In the genomic region with DNA sequence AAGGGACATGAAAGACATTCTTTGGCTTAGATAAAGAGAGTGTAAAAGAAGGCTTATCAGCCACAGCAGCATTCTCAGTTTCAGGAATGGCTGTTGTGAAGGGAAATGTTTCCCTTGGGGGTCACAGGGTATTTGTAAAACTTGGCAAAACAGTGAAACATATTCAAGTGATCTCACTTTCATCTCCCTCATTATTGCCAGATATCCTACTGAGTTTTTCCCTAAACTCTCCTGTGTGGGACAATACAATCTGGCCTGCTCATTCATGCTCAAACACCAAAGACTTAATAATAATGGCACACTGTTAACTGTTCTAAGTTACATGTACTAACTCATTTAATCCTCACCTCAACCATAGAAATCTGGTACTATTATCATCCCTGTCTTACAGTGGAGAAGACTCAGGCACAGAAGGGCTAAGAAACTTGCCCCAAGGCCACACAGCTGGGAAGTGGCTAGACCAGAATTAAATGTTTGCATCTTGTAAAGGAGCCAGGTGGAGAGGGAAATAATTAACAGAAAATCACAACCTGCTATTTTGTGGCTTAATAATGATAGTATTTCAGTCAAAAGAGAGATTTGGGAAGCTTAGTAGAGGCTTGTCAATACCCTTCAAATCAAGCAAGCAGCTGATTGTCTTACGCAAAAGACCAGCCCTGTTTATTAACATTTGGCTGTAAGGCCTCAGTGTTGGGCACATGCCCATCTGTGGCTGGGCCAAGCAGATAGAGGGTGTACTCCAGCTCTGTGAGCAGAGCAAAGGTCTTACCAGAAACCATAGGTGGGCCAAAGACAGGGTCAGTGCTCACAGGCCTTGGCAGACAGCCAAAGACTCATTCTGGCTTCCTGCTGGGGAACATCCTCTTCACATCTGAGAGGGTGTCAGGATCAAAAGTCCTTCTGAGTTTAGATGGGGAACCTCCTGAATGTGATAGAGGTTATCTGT, we compare ENCODE assay signal across 1 cellular context.
TF ChIP-seq lines count a peak whose summit lies in the region.

No MANE protein-coding gene starts in this region.

TF ChIP-seq in HEK293, 187 proteins besides CTCF, POLR2A, EP300 and RAD21:
- TF ChIP-seq, protein P1, sequence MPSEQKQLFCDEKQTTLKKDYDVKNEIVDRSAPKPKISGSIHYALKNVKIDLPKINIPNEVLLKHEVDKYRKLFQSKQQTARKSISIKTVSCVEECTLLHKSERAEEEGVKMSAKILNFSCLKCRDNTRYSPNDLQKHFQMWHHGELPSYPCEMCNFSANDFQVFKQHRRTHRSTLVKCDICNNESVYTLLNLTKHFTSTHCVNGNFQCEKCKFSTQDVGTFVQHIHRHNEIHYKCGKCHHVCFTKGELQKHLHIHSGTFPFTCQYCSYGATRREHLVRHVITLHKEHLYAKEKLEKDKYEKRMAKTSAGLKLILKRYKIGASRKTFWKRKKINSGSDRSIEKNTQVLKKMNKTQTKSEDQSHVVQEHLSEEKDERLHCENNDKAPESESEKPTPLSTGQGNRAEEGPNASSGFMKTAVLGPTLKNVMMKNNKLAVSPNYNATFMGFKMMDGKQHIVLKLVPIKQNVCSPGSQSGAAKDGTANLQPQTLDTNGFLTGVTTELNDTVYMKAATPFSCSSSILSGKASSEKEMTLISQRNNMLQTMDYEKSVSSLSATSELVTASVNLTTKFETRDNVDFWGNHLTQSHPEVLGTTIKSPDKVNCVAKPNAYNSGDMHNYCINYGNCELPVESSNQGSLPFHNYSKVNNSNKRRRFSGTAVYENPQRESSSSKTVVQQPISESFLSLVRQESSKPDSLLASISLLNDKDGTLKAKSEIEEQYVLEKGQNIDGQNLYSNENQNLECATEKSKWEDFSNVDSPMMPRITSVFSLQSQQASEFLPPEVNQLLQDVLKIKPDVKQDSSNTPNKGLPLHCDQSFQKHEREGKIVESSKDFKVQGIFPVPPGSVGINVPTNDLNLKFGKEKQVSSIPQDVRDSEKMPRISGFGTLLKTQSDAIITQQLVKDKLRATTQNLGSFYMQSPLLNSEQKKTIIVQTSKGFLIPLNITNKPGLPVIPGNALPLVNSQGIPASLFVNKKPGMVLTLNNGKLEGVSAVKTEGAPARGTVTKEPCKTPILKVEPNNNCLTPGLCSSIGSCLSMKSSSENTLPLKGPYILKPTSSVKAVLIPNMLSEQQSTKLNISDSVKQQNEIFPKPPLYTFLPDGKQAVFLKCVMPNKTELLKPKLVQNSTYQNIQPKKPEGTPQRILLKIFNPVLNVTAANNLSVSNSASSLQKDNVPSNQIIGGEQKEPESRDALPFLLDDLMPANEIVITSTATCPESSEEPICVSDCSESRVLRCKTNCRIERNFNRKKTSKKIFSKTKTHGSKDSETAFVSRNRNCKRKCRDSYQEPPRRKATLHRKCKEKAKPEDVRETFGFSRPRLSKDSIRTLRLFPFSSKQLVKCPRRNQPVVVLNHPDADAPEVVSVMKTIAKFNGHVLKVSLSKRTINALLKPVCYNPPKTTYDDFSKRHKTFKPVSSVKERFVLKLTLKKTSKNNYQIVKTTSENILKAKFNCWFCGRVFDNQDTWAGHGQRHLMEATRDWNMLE (tag by site-specific recombination; conservative IDR thresholded peaks at IDR 0.05; ENCODE audit: low read depth) = 0 out of 2 replicates have a peak, but pooled peaks have one; percentile 13
- TF ChIP-seq, protein P2, sequence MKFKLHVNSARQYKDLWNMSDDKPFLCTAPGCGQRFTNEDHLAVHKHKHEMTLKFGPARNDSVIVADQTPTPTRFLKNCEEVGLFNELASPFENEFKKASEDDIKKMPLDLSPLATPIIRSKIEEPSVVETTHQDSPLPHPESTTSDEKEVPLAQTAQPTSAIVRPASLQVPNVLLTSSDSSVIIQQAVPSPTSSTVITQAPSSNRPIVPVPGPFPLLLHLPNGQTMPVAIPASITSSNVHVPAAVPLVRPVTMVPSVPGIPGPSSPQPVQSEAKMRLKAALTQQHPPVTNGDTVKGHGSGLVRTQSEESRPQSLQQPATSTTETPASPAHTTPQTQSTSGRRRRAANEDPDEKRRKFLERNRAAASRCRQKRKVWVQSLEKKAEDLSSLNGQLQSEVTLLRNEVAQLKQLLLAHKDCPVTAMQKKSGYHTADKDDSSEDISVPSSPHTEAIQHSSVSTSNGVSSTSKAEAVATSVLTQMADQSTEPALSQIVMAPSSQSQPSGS (tag by site-specific recombination; IDR thresholded peaks at IDR 0.05; ENCODE audit: low read depth) = 0 out of 2 replicates have a peak, but pooled peaks have one; percentile 3
- TF ChIP-seq, protein P3, sequence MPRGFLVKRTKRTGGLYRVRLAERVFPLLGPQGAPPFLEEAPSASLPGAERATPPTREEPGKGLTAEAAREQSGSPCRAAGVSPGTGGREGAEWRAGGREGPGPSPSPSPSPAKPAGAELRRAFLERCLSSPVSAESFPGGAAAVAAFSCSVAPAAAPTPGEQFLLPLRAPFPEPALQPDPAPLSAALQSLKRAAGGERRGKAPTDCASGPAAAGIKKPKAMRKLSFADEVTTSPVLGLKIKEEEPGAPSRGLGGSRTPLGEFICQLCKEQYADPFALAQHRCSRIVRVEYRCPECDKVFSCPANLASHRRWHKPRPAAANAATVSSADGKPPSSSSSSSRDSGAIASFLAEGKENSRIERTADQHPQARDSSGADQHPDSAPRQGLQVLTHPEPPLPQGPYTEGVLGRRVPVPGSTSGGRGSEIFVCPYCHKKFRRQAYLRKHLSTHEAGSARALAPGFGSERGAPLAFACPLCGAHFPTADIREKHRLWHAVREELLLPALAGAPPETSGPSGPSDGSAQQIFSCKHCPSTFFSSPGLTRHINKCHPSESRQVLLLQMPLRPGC (tag by site-specific recombination; IDR thresholded peaks at IDR 0.05) = peak; percentile 41; the same call in 1 of the 2 replicates
- 0 out of 2 replicates have a peak, but pooled peaks have one; percentile 19 for TF ChIP-seq ZEB2 (tag by site-specific recombination; IDR thresholded peaks at IDR 0.05)
- no peak for TF ChIP-seq ZNF16 (tag by site-specific recombination; IDR thresholded peaks at IDR 0.05; ENCODE audit: low read depth)
- peak; percentile 49; the same call in 1 of the 2 replicates for TF ChIP-seq ZNF24 (tag by site-specific recombination; IDR thresholded peaks at IDR 0.05)
- TF ChIP-seq ZNF501 (tag by site-specific recombination; IDR thresholded peaks at IDR 0.05) = no peak
- TF ChIP-seq, protein P4, sequence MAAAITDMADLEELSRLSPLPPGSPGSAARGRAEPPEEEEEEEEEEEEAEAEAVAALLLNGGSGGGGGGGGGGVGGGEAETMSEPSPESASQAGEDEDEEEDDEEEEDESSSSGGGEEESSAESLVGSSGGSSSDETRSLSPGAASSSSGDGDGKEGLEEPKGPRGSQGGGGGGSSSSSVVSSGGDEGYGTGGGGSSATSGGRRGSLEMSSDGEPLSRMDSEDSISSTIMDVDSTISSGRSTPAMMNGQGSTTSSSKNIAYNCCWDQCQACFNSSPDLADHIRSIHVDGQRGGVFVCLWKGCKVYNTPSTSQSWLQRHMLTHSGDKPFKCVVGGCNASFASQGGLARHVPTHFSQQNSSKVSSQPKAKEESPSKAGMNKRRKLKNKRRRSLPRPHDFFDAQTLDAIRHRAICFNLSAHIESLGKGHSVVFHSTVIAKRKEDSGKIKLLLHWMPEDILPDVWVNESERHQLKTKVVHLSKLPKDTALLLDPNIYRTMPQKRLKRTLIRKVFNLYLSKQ (tag by site-specific recombination; IDR thresholded peaks at IDR 0.05; ENCODE audit: borderline replicate concordance) = no peak
- TF ChIP-seq TCF7L2 (IDR thresholded peaks at IDR 0.05; ENCODE audit: borderline replicate concordance, low read depth, low read length) = peak; percentile 96
- peak; percentile 35; the same call in 1 of the 2 replicates for TF ChIP-seq KLF8 (tag by site-specific recombination; IDR thresholded peaks at IDR 0.05)
- peak; percentile 31; the same call in 1 of the 2 replicates for TF ChIP-seq ZNF10 (tag by site-specific recombination; IDR thresholded peaks at IDR 0.05)
- peak; percentile 46; the same call in 1 of the 2 replicates for TF ChIP-seq ZNF121 (tag by site-specific recombination; IDR thresholded peaks at IDR 0.05)
- TF ChIP-seq ZNF48 (tag by site-specific recombination; IDR thresholded peaks at IDR 0.05) = no peak
- peak; percentile 85 for TF ChIP-seq SP7 (tag by site-specific recombination; IDR thresholded peaks at IDR 0.05)
- TF ChIP-seq, protein P5, sequence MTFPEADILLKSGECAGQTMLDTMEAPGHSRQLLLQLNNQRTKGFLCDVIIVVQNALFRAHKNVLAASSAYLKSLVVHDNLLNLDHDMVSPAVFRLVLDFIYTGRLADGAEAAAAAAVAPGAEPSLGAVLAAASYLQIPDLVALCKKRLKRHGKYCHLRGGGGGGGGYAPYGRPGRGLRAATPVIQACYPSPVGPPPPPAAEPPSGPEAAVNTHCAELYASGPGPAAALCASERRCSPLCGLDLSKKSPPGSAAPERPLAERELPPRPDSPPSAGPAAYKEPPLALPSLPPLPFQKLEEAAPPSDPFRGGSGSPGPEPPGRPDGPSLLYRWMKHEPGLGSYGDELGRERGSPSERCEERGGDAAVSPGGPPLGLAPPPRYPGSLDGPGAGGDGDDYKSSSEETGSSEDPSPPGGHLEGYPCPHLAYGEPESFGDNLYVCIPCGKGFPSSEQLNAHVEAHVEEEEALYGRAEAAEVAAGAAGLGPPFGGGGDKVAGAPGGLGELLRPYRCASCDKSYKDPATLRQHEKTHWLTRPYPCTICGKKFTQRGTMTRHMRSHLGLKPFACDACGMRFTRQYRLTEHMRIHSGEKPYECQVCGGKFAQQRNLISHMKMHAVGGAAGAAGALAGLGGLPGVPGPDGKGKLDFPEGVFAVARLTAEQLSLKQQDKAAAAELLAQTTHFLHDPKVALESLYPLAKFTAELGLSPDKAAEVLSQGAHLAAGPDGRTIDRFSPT (tag by site-specific recombination; IDR thresholded peaks at IDR 0.05) = peak; percentile 48; the same call in 1 of the 2 replicates
- peak; percentile 49; the same call in 1 of the 2 replicates for TF ChIP-seq ZNF629 (tag by site-specific recombination; IDR thresholded peaks at IDR 0.05)
- no peak for TF ChIP-seq ZNF558 (tag by site-specific recombination; IDR thresholded peaks at IDR 0.05)
- peak; percentile 68 for TF ChIP-seq ZNF843 (tag by site-specific recombination; IDR thresholded peaks at IDR 0.05)
- peak; percentile 98 for TF ChIP-seq ZNF664 (tag by site-specific recombination; IDR thresholded peaks at IDR 0.05)
- TF ChIP-seq IKZF3 (tag by site-specific recombination; IDR thresholded peaks at IDR 0.05) = 0 out of 2 replicates have a peak, but pooled peaks have one; percentile 15
- TF ChIP-seq, protein P6, sequence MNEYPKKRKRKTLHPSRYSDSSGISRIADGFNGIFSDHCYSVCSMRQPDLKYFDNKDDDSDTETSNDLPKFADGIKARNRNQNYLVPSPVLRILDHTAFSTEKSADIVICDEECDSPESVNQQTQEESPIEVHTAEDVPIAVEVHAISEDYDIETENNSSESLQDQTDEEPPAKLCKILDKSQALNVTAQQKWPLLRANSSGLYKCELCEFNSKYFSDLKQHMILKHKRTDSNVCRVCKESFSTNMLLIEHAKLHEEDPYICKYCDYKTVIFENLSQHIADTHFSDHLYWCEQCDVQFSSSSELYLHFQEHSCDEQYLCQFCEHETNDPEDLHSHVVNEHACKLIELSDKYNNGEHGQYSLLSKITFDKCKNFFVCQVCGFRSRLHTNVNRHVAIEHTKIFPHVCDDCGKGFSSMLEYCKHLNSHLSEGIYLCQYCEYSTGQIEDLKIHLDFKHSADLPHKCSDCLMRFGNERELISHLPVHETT (tag by site-specific recombination; IDR thresholded peaks at IDR 0.05) = peak; percentile 54; the same call in 1 of the 2 replicates
- TF ChIP-seq ZNF341 (tag by site-specific recombination; IDR thresholded peaks at IDR 0.05; ENCODE audit: low read depth) = no peak
- peak; percentile 88 for TF ChIP-seq FEZF1 (tag by site-specific recombination; IDR thresholded peaks at IDR 0.05)
- TF ChIP-seq GLI4 (tag by site-specific recombination; IDR thresholded peaks at IDR 0.05) = no peak
- 0 out of 2 replicates have a peak, but pooled peaks have one; percentile 35 for TF ChIP-seq ZNF768 (tag by site-specific recombination; IDR thresholded peaks at IDR 0.05)
- peak; percentile 69; the same call in 1 of the 2 replicates for TF ChIP-seq ZXDB (tag by site-specific recombination; IDR thresholded peaks at IDR 0.05)
- peak; percentile 50; the same call in 1 of the 2 replicates for TF ChIP-seq OSR2 (tag by site-specific recombination; IDR thresholded peaks at IDR 0.05)
- TF ChIP-seq ZBTB48 (tag by site-specific recombination; IDR thresholded peaks at IDR 0.05) = peak; percentile 45; the same call in 1 of the 2 replicates
- TF ChIP-seq, protein P7, sequence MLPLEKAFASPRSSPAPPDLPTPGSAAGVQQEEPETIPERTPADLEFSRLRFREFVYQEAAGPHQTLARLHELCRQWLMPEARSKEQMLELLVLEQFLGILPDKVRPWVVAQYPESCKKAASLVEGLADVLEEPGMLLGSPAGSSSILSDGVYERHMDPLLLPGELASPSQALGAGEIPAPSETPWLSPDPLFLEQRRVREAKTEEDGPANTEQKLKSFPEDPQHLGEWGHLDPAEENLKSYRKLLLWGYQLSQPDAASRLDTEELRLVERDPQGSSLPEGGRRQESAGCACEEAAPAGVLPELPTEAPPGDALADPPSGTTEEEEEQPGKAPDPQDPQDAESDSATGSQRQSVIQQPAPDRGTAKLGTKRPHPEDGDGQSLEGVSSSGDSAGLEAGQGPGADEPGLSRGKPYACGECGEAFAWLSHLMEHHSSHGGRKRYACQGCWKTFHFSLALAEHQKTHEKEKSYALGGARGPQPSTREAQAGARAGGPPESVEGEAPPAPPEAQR (tag by site-specific recombination; IDR thresholded peaks at IDR 0.05) = no peak
- TF ChIP-seq, protein P8, sequence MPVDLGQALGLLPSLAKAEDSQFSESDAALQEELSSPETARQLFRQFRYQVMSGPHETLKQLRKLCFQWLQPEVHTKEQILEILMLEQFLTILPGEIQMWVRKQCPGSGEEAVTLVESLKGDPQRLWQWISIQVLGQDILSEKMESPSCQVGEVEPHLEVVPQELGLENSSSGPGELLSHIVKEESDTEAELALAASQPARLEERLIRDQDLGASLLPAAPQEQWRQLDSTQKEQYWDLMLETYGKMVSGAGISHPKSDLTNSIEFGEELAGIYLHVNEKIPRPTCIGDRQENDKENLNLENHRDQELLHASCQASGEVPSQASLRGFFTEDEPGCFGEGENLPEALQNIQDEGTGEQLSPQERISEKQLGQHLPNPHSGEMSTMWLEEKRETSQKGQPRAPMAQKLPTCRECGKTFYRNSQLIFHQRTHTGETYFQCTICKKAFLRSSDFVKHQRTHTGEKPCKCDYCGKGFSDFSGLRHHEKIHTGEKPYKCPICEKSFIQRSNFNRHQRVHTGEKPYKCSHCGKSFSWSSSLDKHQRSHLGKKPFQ (tag by site-specific recombination; IDR thresholded peaks at IDR 0.05) = no peak
- no peak for TF ChIP-seq ZNF211 (tag by site-specific recombination; IDR thresholded peaks at IDR 0.05; ENCODE audit: low read depth)
- TF ChIP-seq, protein P9, sequence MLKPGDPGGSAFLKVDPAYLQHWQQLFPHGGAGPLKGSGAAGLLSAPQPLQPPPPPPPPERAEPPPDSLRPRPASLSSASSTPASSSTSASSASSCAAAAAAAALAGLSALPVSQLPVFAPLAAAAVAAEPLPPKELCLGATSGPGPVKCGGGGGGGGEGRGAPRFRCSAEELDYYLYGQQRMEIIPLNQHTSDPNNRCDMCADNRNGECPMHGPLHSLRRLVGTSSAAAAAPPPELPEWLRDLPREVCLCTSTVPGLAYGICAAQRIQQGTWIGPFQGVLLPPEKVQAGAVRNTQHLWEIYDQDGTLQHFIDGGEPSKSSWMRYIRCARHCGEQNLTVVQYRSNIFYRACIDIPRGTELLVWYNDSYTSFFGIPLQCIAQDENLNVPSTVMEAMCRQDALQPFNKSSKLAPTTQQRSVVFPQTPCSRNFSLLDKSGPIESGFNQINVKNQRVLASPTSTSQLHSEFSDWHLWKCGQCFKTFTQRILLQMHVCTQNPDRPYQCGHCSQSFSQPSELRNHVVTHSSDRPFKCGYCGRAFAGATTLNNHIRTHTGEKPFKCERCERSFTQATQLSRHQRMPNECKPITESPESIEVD (tag by site-specific recombination; IDR thresholded peaks at IDR 0.05) = peak; percentile 84
- peak; percentile 49; the same call in 1 of the 2 replicates for TF ChIP-seq GLI2 (tag by site-specific recombination; IDR thresholded peaks at IDR 0.05; ENCODE audit: borderline replicate concordance, low read depth)
- TF ChIP-seq ZNF837 (tag by site-specific recombination; IDR thresholded peaks at IDR 0.05) = no peak
